In genomic region chr4:161952382-161952781, GRCh38 we compare ENCODE assay signal across 20 cellular contexts.
DNase-seq lines count a peak whose midpoint lies in the region; ATAC-seq, FAIRE-seq and TF ChIP-seq lines count a peak whose summit lies in the region.
"Had no signal": no experiment of that assay in that cellular context is flagged by ENCODE, and none has a peak within 500 bp of the region (broad histone marks: within the 10 kb centered on the region; RNA-seq: fewer than 3 reads in every experiment).

No MANE protein-coding gene starts in this region.

- H2AFZ ChIP-seq in mammary epithelial cell (ENCODE audit: low read depth, low read length) (no peak overlapping the region), GM23338 (no peak overlapping the region)

- H3K27me3 ChIP-seq in mammary epithelial cell (ENCODE audit: insufficient read depth, low read length) (no peaks in the 10 kb centered on the region), liver (ENCODE audit: control insufficient read depth in 4 of 4, insufficient read depth in 4 of 4, low read length in 3 of 4) (no peaks in the 10 kb centered on the region), GM23338 (ENCODE audit: insufficient read depth) (no peaks in the 10 kb centered on the region), vagina (no peaks in the 10 kb centered on the region)
- H3K27me3 ChIP-seq: heart left ventricle, left lung, testis had no signal

- ATAC-seq in GM23338: no peak
- ATAC-seq: heart left ventricle; left lung; Right ventricle myocardium inferior; stimulated activated effector memory CD8-positive, alpha-beta T cell treated with anti-CD3 and anti-CD28 coated beads, Interleukin-12 subunit alpha, Interleukin-12 subunit beta, amount 100 ng/mL, for 72 hours had no signal

- no peaks in the 10 kb centered on the region for H3K36me3 ChIP-seq in mammary epithelial cell (ENCODE audit: insufficient read depth, low read length)
- no peaks in the 10 kb centered on the region for H3K36me3 ChIP-seq in liver (ENCODE audit: control insufficient read depth in 4 of 4, insufficient read depth in 3 of 4, low read depth in 1 of 4, low read length in 3 of 4)
- no peaks in the 10 kb centered on the region for H3K36me3 ChIP-seq in GM23338 (ENCODE audit: insufficient read depth)
- H3K36me3 ChIP-seq in vagina: no peaks in the 10 kb centered on the region
- H3K36me3 ChIP-seq: heart left ventricle, left lung had no signal

- H3K27ac ChIP-seq in mammary epithelial cell (ENCODE audit: insufficient read depth, low read depth, low read length): no peak overlapping the region
- H3K27ac ChIP-seq in liver (ENCODE audit: low read depth in 1 of 2, low read length in 2 of 2): no peak overlapping the region
- no peak overlapping the region for H3K27ac ChIP-seq in GM23338 (ENCODE audit: low read depth)
- H3K27ac ChIP-seq in vagina: no peak overlapping the region
- H3K27ac ChIP-seq: heart left ventricle, left lung, testis had no signal

- TF ChIP-seq CTCF in D721Med (IDR thresholded peaks at IDR 0.05; ENCODE audit: insufficient read depth, missing control alignments): peak; percentile 45
- peak; percentile 20 to 36 for TF ChIP-seq CTCF in mammary epithelial cell (conservative IDR thresholded peaks at IDR 0.05 in 1 of 2, IDR thresholded peaks at IDR 0.05 in 1 of 2; ENCODE audit: extremely low read depth in 1 of 2, insufficient read depth in 1 of 2, low read depth in 1 of 2, low read length in 2 of 2)
- peak; percentile 16 for TF ChIP-seq CTCF in liver (IDR thresholded peaks at IDR 0.05; ENCODE audit: low read depth, low read length, missing input control)
- no peak; a peak in 2 of 4 replicates for TF ChIP-seq CTCF in GM23338 (conservative IDR thresholded peaks at IDR 0.05; ENCODE audit: low read depth in 2 of 2)
- no peak for TF ChIP-seq CTCF in vagina (IDR thresholded peaks at IDR 0.05)

- DNase-seq in D721Med (ENCODE audit: insufficient read length, low spot score) (no peak), NAMALWA (ENCODE audit: low spot score) (peak; percentile 4), mammary epithelial cell (no peak), germinal center (ENCODE audit: low spot score) (no peak), GM23338 (ENCODE audit: low spot score) (no peak), vagina (ENCODE audit: extremely low spot score in 2 of 2) (no peak), NCI-H69 (lab: John Stamatoyannopoulos, UW) (no peak)
- DNase-seq: activated CD4-positive, alpha-beta T cell treated with anti-CD3 and anti-CD28 coated beads, Interleukin-2, amount 50 U/mL, for 4 hours; activated gamma-delta T cell treated with Interleukin-2 at 50 U/mL for 16 hours; caudate nucleus; heart left ventricle; left lung; NCI-H1694 treated with DMSO at 0.1 percent for 48 hours; NCI-H345; T-helper 1 cell; testis had no signal

- CTCF ChIA-PET in mammary epithelial cell (lab: Charles Lee; ENCODE audit: low non-redundant PET): interaction anchor here (0.6 kb wide), 1 partner anchor 388 kb away, joined by 3 read pairs; no protein-coding TSS in a partner anchor

- H3K4me1 ChIP-seq in mammary epithelial cell (ENCODE audit: insufficient read depth, low read length) (peaks cover 12% of the 10 kb centered on the region), liver (ENCODE audit: control insufficient read depth in 4 of 4, insufficient read depth in 4 of 4, low read length in 3 of 4) (no peaks in the 10 kb centered on the region), GM23338 (ENCODE audit: insufficient read depth) (no peaks in the 10 kb centered on the region), vagina (no peaks in the 10 kb centered on the region)
- H3K4me1 ChIP-seq: heart left ventricle, left lung, testis had no signal

- H3K36me3 Mint-ChIP-seq in GM23338 (ENCODE audit: low read depth): no peaks in the 10 kb centered on the region
- H3K36me3 Mint-ChIP-seq: stimulated activated effector memory CD8-positive, alpha-beta T cell treated with anti-CD3 and anti-CD28 coated beads, Interleukin-12 subunit alpha, Interleukin-12 subunit beta, amount 100 ng/mL, for 72 hours had no signal

- 41% methylated on average over 2 of the region's 2 CpGs for WGBS in mammary epithelial cell (ENCODE audit: low coverage, missing lambda C conversion rate)
- 41% methylated on average over 2 of the region's 2 CpGs for whole genome bisulfite sequencing in liver

- no peaks in the 10 kb centered on the region for H3K9me3 ChIP-seq in mammary epithelial cell (replicated peaks; ENCODE audit: insufficient read depth, low read length)
- no peaks in the 10 kb centered on the region for H3K9me3 ChIP-seq in liver (ENCODE audit: control insufficient read depth in 4 of 4, low read length in 3 of 4)
- no peaks in the 10 kb centered on the region for H3K9me3 ChIP-seq in vagina
- H3K9me3 ChIP-seq: heart left ventricle, left lung, testis had no signal

- TF ChIP-seq POLR2A in vagina (IDR thresholded peaks at IDR 0.05): no peak

- intact Hi-C loops in mammary epithelial cell (cut with micrococcal nuclease) (loop anchor here (2.0 to 10.0 kb wide), 3 partner anchors 212 to 700 kb away; partner anchors contain the start of gene FSTL5), vagina (cut with DNase I) (no loop called here)

- H3K9ac ChIP-seq in mammary epithelial cell (ENCODE audit: insufficient read depth, low read length) (no peak overlapping the region), liver (ENCODE audit: low read depth in 1 of 2, low read length in 2 of 2) (no peak overlapping the region)

- no peaks in the 10 kb centered on the region for H3F3A ChIP-seq in GM23338 (replicated peaks; ENCODE audit: low read depth)

- H3K4me2 ChIP-seq in mammary epithelial cell (ENCODE audit: insufficient read depth, low read depth, low read length) (no peak overlapping the region), GM23338 (no peak overlapping the region)

- H3K9me2 ChIP-seq in GM23338 (ENCODE audit: insufficient read depth): no peaks in the 10 kb centered on the region

- no peak overlapping the region for H3K4me3 Mint-ChIP-seq in GM23338
- H3K4me3 Mint-ChIP-seq: stimulated activated effector memory CD8-positive, alpha-beta T cell treated with anti-CD3 and anti-CD28 coated beads, Interleukin-12 subunit alpha, Interleukin-12 subunit beta, amount 100 ng/mL, for 72 hours had no signal

- H4K20me1 ChIP-seq in mammary epithelial cell (ENCODE audit: insufficient read depth, low read length) (no peaks in the 10 kb centered on the region), GM23338 (replicated peaks; ENCODE audit: insufficient read depth) (no peaks in the 10 kb centered on the region)

- no peaks in the 10 kb centered on the region for H3K79me2 ChIP-seq in mammary epithelial cell (ENCODE audit: insufficient read depth, low read length)
- H3K79me2 ChIP-seq in GM23338 (replicated peaks; ENCODE audit: insufficient read depth): no peaks in the 10 kb centered on the region

- no peaks in the 10 kb centered on the region for H3K27me3 Mint-ChIP-seq in GM23338 (ENCODE audit: insufficient read depth, low read depth, poor library complexity)

- H3K4me3 ChIP-seq in mammary epithelial cell (replicated peaks in 1 of 3; ENCODE audit: insufficient read depth in 1 of 3, low read depth in 2 of 3, low read length in 3 of 3) (no peak overlapping the region), liver (ENCODE audit: low read depth in 1 of 3, low read length in 3 of 3) (no peak overlapping the region), GM23338 (no peak overlapping the region), vagina (no peak overlapping the region)
- H3K4me3 ChIP-seq: heart left ventricle, left lung, testis had no signal

- no TSS peak for BruUV-seq in mammary epithelial cell (replicated peaks; lab: Mats Ljungman, UMichigan)

- H3K4me1 Mint-ChIP-seq in GM23338: peaks cover 2% of the 10 kb centered on the region; the same call in 2 of the 3 replicates
- H3K4me1 Mint-ChIP-seq: stimulated activated effector memory CD8-positive, alpha-beta T cell treated with anti-CD3 and anti-CD28 coated beads, Interleukin-12 subunit alpha, Interleukin-12 subunit beta, amount 100 ng/mL, for 72 hours had no signal

- in situ Hi-C loops in mammary epithelial cell (cut with MboI; ENCODE audit: low sequenced_read_pairs in 2 of 2): no loop called here

- H3K27ac Mint-ChIP-seq in GM23338: no peak overlapping the region
- H3K27ac Mint-ChIP-seq: stimulated activated effector memory CD8-positive, alpha-beta T cell treated with anti-CD3 and anti-CD28 coated beads, Interleukin-12 subunit alpha, Interleukin-12 subunit beta, amount 100 ng/mL, for 72 hours had no signal

- no peaks in the 10 kb centered on the region for H3K9me3 Mint-ChIP-seq in GM23338

- FAIRE-seq in D721Med (lab: Jason Lieb, UNC): no peak
- FAIRE-seq: H1 had no signal

- dilution Hi-C loops in mammary epithelial cell (cut with HindIII; ENCODE audit: low sequenced_read_pairs): no loop called here

- peak; percentile 9 to 70 for TF ChIP-seq RAD21 in liver (IDR thresholded peaks at IDR 0.05)

TF ChIP-seq in liver, 16 proteins besides CTCF, POLR2A, EP300 and RAD21 (continues in another document):
- no peak for TF ChIP-seq HNF4A (conservative IDR thresholded peaks at IDR 0.05)
- TF ChIP-seq JUND (IDR thresholded peaks at IDR 0.05): no peak
- TF ChIP-seq RXRA (IDR thresholded peaks at IDR 0.05): no peak
- TF ChIP-seq FOXA2 (IDR thresholded peaks at IDR 0.05): no peak
- no peak for TF ChIP-seq NR2F2 (IDR thresholded peaks at IDR 0.05)
- TF ChIP-seq EGR1 (IDR thresholded peaks at IDR 0.05; ENCODE audit: low read depth in 2 of 2): no peak
- TF ChIP-seq FOXA1 (IDR thresholded peaks at IDR 0.05): no peak
- TF ChIP-seq SP1 (IDR thresholded peaks at IDR 0.05): no peak

TF ChIP-seq in GM23338, 12 proteins besides CTCF, POLR2A, EP300 and RAD21:
- no peak for TF ChIP-seq STAT1 (IDR thresholded peaks at IDR 0.05; ENCODE audit: unreplicated experiment)
- no peak for TF ChIP-seq JUNB (IDR thresholded peaks at IDR 0.05; ENCODE audit: unreplicated experiment)
- no peak for TF ChIP-seq NANOG (IDR thresholded peaks at IDR 0.05; ENCODE audit: borderline replicate concordance)
- TF ChIP-seq CREB1 (CRISPR knock-in tag; IDR thresholded peaks at IDR 0.05; ENCODE audit: low read depth): no peak

Comparison
In these comparisons a context has a peak if more than half of its experiments do, and no peak if none do; other contexts are left out.
1. CTCF ChIP-seq: peak in D721Med (single experiment), mammary epithelial cell (2 of 2) and liver (single experiment); none in GM23338 (0 of 2) and vagina (0 of 3).